In genomic region chr10:75600833-75601232, GRCh38 we compare ENCODE assay signal across 1 cellular context.
A peak's percentile ranks its signal among the peaks of the same experiment; 100 is the strongest.
TF ChIP-seq lines count a peak whose summit lies in the region.

No MANE protein-coding gene starts in this region.

TF ChIP-seq in HepG2, 621 proteins besides CTCF, POLR2A, EP300 and RAD21 (continued from another document):
- peak; percentile 71; the same call in 1 of the 2 replicates for TF ChIP-seq AHDC1 (CRISPR knock-in tag; IDR thresholded peaks at IDR 0.05; ENCODE audit: borderline replicate concordance)
- TF ChIP-seq NR3C1 (CRISPR knock-in tag; IDR thresholded peaks at IDR 0.05), result no peak
- no peak for TF ChIP-seq NRL (CRISPR knock-in tag; IDR thresholded peaks at IDR 0.05; ENCODE audit: borderline replicate concordance)
- TF ChIP-seq ZBTB40 (IDR thresholded peaks at IDR 0.05), result no peak
- no peak for TF ChIP-seq ZBTB40 (CRISPR knock-in tag; IDR thresholded peaks at IDR 0.05)
- no peak for TF ChIP-seq CREB3 (CRISPR knock-in tag; IDR thresholded peaks at IDR 0.05)
- TF ChIP-seq SP2 (CRISPR knock-in tag; IDR thresholded peaks at IDR 0.05), result no peak
- no peak for TF ChIP-seq ZNF264 (CRISPR knock-in tag; IDR thresholded peaks at IDR 0.05)
- no peak for TF ChIP-seq ZNF253 (CRISPR knock-in tag; IDR thresholded peaks at IDR 0.05; ENCODE audit: borderline replicate concordance)
- TF ChIP-seq CSRNP1 (CRISPR knock-in tag; IDR thresholded peaks at IDR 0.05), result no peak
- TF ChIP-seq SPEN (CRISPR knock-in tag; IDR thresholded peaks at IDR 0.05; ENCODE audit: low read depth), result peak; percentile 29; the same call in 1 of the 2 replicates
- TF ChIP-seq FOXA1 (IDR thresholded peaks at IDR 0.05), result no peak
- TF ChIP-seq FOXA1 (CRISPR knock-in tag; IDR thresholded peaks at IDR 0.05), result peak; percentile 51
- 0 out of 2 replicates have a peak, but pooled peaks have one; percentile 22 for TF ChIP-seq HMG20B (CRISPR knock-in tag; conservative IDR thresholded peaks at IDR 0.05)
- no peak for TF ChIP-seq CHCHD3 (CRISPR knock-in tag; IDR thresholded peaks at IDR 0.05)
- TF ChIP-seq NBN (conservative IDR thresholded peaks at IDR 0.05), result no peak
- TF ChIP-seq GATAD2A (CRISPR knock-in tag; IDR thresholded peaks at IDR 0.05), result peak; percentile 39; the same call in 1 of the 2 replicates
- TF ChIP-seq ATF2 (CRISPR knock-in tag; IDR thresholded peaks at IDR 0.05), result no peak
- TF ChIP-seq ELF4 (CRISPR knock-in tag; IDR thresholded peaks at IDR 0.05; ENCODE audit: borderline replicate concordance), result no peak
- no peak for TF ChIP-seq PREB (CRISPR knock-in tag; IDR thresholded peaks at IDR 0.05)
- no peak for TF ChIP-seq PATZ1 (CRISPR knock-in tag; IDR thresholded peaks at IDR 0.05)
- 0 out of 2 replicates have a peak, but pooled peaks have one; percentile 24 for TF ChIP-seq ZGPAT (CRISPR knock-in tag; IDR thresholded peaks at IDR 0.05)
- no peak for TF ChIP-seq FOXM1 (CRISPR knock-in tag; IDR thresholded peaks at IDR 0.05)
- TF ChIP-seq HNRNPH1 (optimal IDR thresholded peaks at IDR 0.05; ENCODE audit: low read depth, low read length), result no peak
- no peak for TF ChIP-seq FOXP1 (IDR thresholded peaks at IDR 0.05)
- TF ChIP-seq FOXP1 (CRISPR knock-in tag; IDR thresholded peaks at IDR 0.05), result peak; percentile 70
